Comparison of ENCODE assay signal across 11 cellular contexts in genomic region chr15:52100807-52101206, GRCh38. TPM values are rescaled to one million over a fixed set of nuclear protein-coding genes. Genes with fewer than 3 reads are reported as not detected.
DNase-seq lines count a peak whose midpoint lies in the region; ATAC-seq and TF ChIP-seq lines count a peak whose summit lies in the region.
"Had no signal": no experiment of that assay in that cellular context is flagged by ENCODE, and none has a peak within 500 bp of the region (broad histone marks: within the 10 kb centered on the region; RNA-seq: fewer than 3 reads in every experiment).

No MANE protein-coding gene starts in this region.

- H3K27ac Mint-ChIP-seq in T-helper 17 cell = no peak overlapping the region
- H3K27ac Mint-ChIP-seq: naive B cell had no signal

- H3K27me3 ChIP-seq in left ventricle myocardium inferior (ENCODE audit: low read depth) = no peaks in the 10 kb centered on the region
- H3K27me3 ChIP-seq in testis = no peaks in the 10 kb centered on the region

- peaks cover 34% of the 10 kb centered on the region for H3K27me3 Mint-ChIP-seq in T-helper 17 cell

- WGBS in testis, 2 donors = 52 to 79% methylated on average over 4 of the region's 4 CpGs

- no peak overlapping the region for H3K4me3 Mint-ChIP-seq in T-helper 17 cell
- H3K4me3 Mint-ChIP-seq: naive B cell had no signal

- peaks cover 4% of the 10 kb centered on the region for H3K36me3 Mint-ChIP-seq in T-helper 17 cell (ENCODE audit: low read depth)
- H3K36me3 Mint-ChIP-seq: naive B cell had no signal

- H3K9me3 ChIP-seq in T-helper 17 cell (ENCODE audit: control insufficient read depth, low read length, poor library complexity, severe bottlenecking) = no peaks in the 10 kb centered on the region
- no peaks in the 10 kb centered on the region for H3K9me3 ChIP-seq in left ventricle myocardium inferior (replicated peaks)
- no peaks in the 10 kb centered on the region for H3K9me3 ChIP-seq in testis

- intact Hi-C loops in left ventricle myocardium inferior (cut with micrococcal nuclease) = no loop called here
- intact Hi-C loops in testis (cut with DNase I; ENCODE audit: low total_unique reads) = no loop called here

- H3K36me3 ChIP-seq in left ventricle myocardium inferior (no peaks in the 10 kb centered on the region), testis (ENCODE audit: low read depth, missing control alignments) (no peaks in the 10 kb centered on the region)

- H3K27ac ChIP-seq in left ventricle myocardium inferior (replicated peaks) (no peak overlapping the region), testis (no peak overlapping the region)
- H3K27ac ChIP-seq: 22Rv1 had no signal

- peaks cover 7% of the 10 kb centered on the region for H3K4me1 Mint-ChIP-seq in T-helper 17 cell

- DNase-seq in DMS 273 (lab: John Stamatoyannopoulos, UW; ENCODE audit: unreplicated experiment) = peak; percentile 56
- DNase-seq in DMS 273 treated with DMSO at 0.1 percent for 48 hours (lab: John Stamatoyannopoulos, UW) = no peak
- no peak for DNase-seq in T-helper 17 cell
- peak; percentile 79 for DNase-seq in left ventricle myocardium inferior
- peak; percentile 38 for DNase-seq in testis
- DNase-seq in cerebellar nuclear complex (lab: John Stamatoyannopoulos, UW) = no peak
- DNase-seq: naive B cell had no signal

- no peak for TF ChIP-seq CTCF in left ventricle myocardium inferior (IDR thresholded peaks at IDR 0.05; ENCODE audit: borderline replicate concordance)
- TF ChIP-seq CTCF in testis (IDR thresholded peaks at IDR 0.05) = no peak

- no peak for TF ChIP-seq POLR2A in testis (IDR thresholded peaks at IDR 0.05)

- no peak overlapping the region for H3K4me3 ChIP-seq in left ventricle myocardium inferior
- no peak overlapping the region for H3K4me3 ChIP-seq in testis

- H3K4me1 ChIP-seq in left ventricle myocardium inferior (no peaks in the 10 kb centered on the region), testis (no peaks in the 10 kb centered on the region)

- ATAC-seq in T-helper 17 cell = peak; percentile 39
- ATAC-seq in GM21390 (IDR thresholded peaks at IDR 0.05; ENCODE audit: unreplicated experiment) = no peak
- ATAC-seq in HG03139 (IDR thresholded peaks at IDR 0.05; ENCODE audit: unreplicated experiment) = no peak

RNA-seq across cellular contexts. Expression of gene BCL2L10, which starts 11.8 kb away (rescaled TPM):
- not detected for total RNA-seq in T-helper 17 cell
- total RNA-seq in left ventricle myocardium inferior = not detected
- total RNA-seq in testis = under 1 TPM; 0.37 to 0.39 TPM
- polyA plus RNA-seq in testis (ENCODE audit: insufficient read depth, low read depth, low replicate concordance) = not detected
- total RNA-seq: subcutaneous adipose tissue had no signal

Comparison
In these comparisons a context has a peak if more than half of its experiments do, and no peak if none do; other contexts are left out.
1. DNase-seq: peak in DMS 273 (single experiment), left ventricle myocardium inferior (single experiment) and testis (single experiment); none in DMS 273 treated with DMSO at 0.1 percent for 48 hours (single experiment), T-helper 17 cell (0 of 3) and cerebellar nuclear complex (0 of 2).